In the genomic region with DNA sequence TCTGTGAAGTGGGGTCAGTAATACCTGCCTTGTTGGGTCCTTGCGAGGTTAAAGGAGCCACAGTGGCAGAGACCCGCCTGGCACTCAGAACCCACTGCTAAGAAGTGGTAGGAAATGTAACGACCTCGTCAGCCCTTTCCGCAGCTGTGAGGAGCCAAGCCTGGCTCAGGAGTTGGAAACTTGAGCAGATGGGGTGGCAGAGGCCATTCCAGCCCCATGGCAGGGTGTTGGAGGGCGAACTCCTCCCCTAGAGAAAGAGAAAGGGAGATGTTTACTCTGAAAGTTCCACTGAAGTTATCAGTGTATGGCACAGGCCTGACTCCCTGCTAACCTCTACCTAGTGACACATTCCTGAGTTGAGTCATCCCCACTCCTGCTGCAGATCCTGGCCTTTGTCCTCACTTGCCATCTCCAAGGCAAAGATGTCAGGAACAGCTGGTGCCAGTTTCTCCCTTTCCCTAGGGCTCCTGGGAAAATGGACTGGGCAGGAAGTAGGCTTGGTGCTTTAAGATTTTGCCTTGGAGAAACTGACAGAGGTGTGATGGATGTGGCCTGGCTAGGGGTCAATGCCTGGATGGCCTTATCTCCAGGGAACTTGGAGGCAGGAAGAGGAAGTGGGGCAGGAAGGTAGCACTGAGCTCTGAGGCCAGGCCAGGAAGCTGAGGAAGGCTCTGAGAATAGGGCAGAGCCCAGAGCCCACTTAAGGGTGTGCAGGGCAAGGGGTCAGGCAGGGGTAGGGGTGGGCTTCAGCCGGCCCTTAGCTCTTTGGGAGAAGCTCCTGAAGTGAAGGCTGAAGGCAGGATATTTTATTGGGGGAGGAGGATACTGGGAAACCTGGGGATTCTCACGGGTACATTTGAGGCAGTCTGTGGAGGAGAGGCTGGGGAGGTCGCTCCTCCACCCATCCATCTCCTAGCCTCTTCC, we compare ENCODE assay signal across 8 cellular contexts. TPM values are rescaled to one million over a fixed set of nuclear protein-coding genes. Genes with fewer than 3 reads are reported as not detected.
DNase-seq lines count a peak whose midpoint lies in the region; ATAC-seq and TF ChIP-seq lines count a peak whose summit lies in the region.

No MANE protein-coding gene starts in this region.

- peak overlapping the region; percentile 66 for H2AFZ ChIP-seq in smooth muscle cell (ENCODE audit: low read depth)

- peak in 3 of 5 donors; percentile 24 to 32 (median 24) for DNase-seq in CD4-positive, alpha-beta memory T cell
- DNase-seq in adrenal gland (peak; percentile 71 to 93 (median 89)), iPS DF 6.9 (ENCODE audit: low read depth, low spot score) (no peak), smooth muscle cell (lab: John Stamatoyannopoulos, UW; ENCODE audit: unreplicated experiment) (no peak), Ammon's horn (ENCODE audit: low spot score) (no peak), globus pallidus (ENCODE audit: low spot score) (no peak)

- H3K4me3 Mint-ChIP-seq in CD4-positive, alpha-beta memory T cell, result peak overlapping the region; percentile 88 to 98 (median 90)

- TF ChIP-seq CTCF in adrenal gland (IDR thresholded peaks at IDR 0.05), result no peak
- no peak for TF ChIP-seq CTCF in smooth muscle cell (IDR thresholded peaks at IDR 0.05; ENCODE audit: borderline replicate concordance, insufficient read depth, poor library complexity, severe bottlenecking)

- H3K4me3 ChIP-seq in CD4-positive, alpha-beta memory T cell (ENCODE audit: low read length in 2 of 2), result peak overlapping the region; percentile 57 to 64
- H3K4me3 ChIP-seq in adrenal gland (peak overlapping the region in 2 of 4 donors; percentile 31 to 78), iPS DF 6.9 (ENCODE audit: low read length) (peak overlapping the region; percentile 28; the same call in 1 of the 2 replicates), smooth muscle cell (peak overlapping the region; percentile 44)

- peaks cover 41% of the 10 kb centered on the region for H3K4me1 ChIP-seq in CD4-positive, alpha-beta memory T cell (ENCODE audit: insufficient read depth, low read length)
- H3K4me1 ChIP-seq in adrenal gland (replicated peaks in 1 of 2) (peaks cover 24 to 63% of the 10 kb centered on the region in 2 donors), iPS DF 6.9 (ENCODE audit: control insufficient read depth, insufficient read depth, low read length) (no peaks in the 10 kb centered on the region), smooth muscle cell (ENCODE audit: low read depth) (no peaks in the 10 kb centered on the region)

- H3K4me1 Mint-ChIP-seq in CD4-positive, alpha-beta memory T cell, result peaks cover 38 to 68% (median 52%) of the 10 kb centered on the region in 4 donors

- peak overlapping the region; percentile 85 to 94 (median 92) for H3K27ac Mint-ChIP-seq in CD4-positive, alpha-beta memory T cell

- peak overlapping the region; percentile 85 for H3K4me2 ChIP-seq in smooth muscle cell

- intact Hi-C loops in CD4-positive, alpha-beta memory T cell (cut with micrococcal nuclease), result loop anchor here (1.0 kb wide), 1 partner anchor 24 kb away; the partner anchor contains the start of gene GGCX
- intact Hi-C loops in adrenal gland (cut with DNase I), result no loop called here

- WGBS in adrenal gland, 4 donors, result 11 to 22% (median 13%) methylated on average over 5 to 9 of the region's 9 CpGs
- no CpG with 5 or more reads among the region's 9 CpGs for WGBS in iPS DF 6.9 (ENCODE audit: insufficient coverage, insufficient read length)
- 66% methylated on average over 9 of the region's 9 CpGs for WGBS in smooth muscle cell (ENCODE audit: low lambda C conversion rate)

- H3K27me3 Mint-ChIP-seq in CD4-positive, alpha-beta memory T cell, result no peaks in the 10 kb centered on the region

- H3F3A ChIP-seq in smooth muscle cell (ENCODE audit: low read depth), result no peaks in the 10 kb centered on the region

- H3K27me3 ChIP-seq in CD4-positive, alpha-beta memory T cell (ENCODE audit: insufficient read depth, low read length), result no peaks in the 10 kb centered on the region
- H3K27me3 ChIP-seq in adrenal gland (no peaks in the 10 kb centered on the region), iPS DF 6.9 (ENCODE audit: control insufficient read depth, insufficient read depth, low read length) (peaks cover 9% of the 10 kb centered on the region; the same call in 1 of the 2 replicates), smooth muscle cell (ENCODE audit: low read depth) (no peaks in the 10 kb centered on the region)

- peaks cover 18 to 23% of the 10 kb centered on the region in 2 donors for H3K36me3 Mint-ChIP-seq in CD4-positive, alpha-beta memory T cell

- no peaks in the 10 kb centered on the region for H4K20me1 ChIP-seq in smooth muscle cell (ENCODE audit: low read depth)

- no peak overlapping the region for H3K9ac ChIP-seq in smooth muscle cell (ENCODE audit: low read depth)

- peak; percentile 39 for ATAC-seq in GM19463 (IDR thresholded peaks at IDR 0.05; ENCODE audit: unreplicated experiment)

- no peaks in the 10 kb centered on the region for H3K9me3 Mint-ChIP-seq in CD4-positive, alpha-beta memory T cell

- peak overlapping the region; percentile 80 for H3K27ac ChIP-seq in CD4-positive, alpha-beta memory T cell (ENCODE audit: low read depth, low read length)
- H3K27ac ChIP-seq in KOPT-K1 (ENCODE audit: low read depth, low read length, poor library complexity, severe bottlenecking) (peak overlapping the region; percentile 78), adrenal gland (peak overlapping the region; percentile 78 to 95 (median 92)), iPS DF 6.9 (ENCODE audit: low read length) (no peak overlapping the region), smooth muscle cell (ENCODE audit: low read depth) (peak overlapping the region; percentile 37)

- CTCF ChIA-PET in CD4-positive, alpha-beta memory T cell (lab: Charles Lee; ENCODE audit: partially characterized antibody), result interaction anchor here (1.0 to 1.3 kb wide), 2 partner anchors 33 to 165 kb away, joined by 3 to 4 read pairs; no protein-coding TSS in a partner anchor

- no peaks in the 10 kb centered on the region for H3K9me3 ChIP-seq in CD4-positive, alpha-beta memory T cell (ENCODE audit: control insufficient read depth in 1 of 2, low read length in 2 of 2)
- H3K9me3 ChIP-seq in KOPT-K1 (ENCODE audit: insufficient read depth, low read length, poor library complexity, severe bottlenecking) (no peaks in the 10 kb centered on the region), adrenal gland (replicated peaks in 1 of 3) (no peaks in the 10 kb centered on the region), iPS DF 6.9 (ENCODE audit: control insufficient read depth, insufficient read depth, low read length) (no peaks in the 10 kb centered on the region), smooth muscle cell (replicated peaks; ENCODE audit: low read depth) (no peaks in the 10 kb centered on the region)

- TF ChIP-seq POLR2A in adrenal gland (IDR thresholded peaks at IDR 0.05), result peak in 1 of 2 donors; percentile 82

- no peaks in the 10 kb centered on the region for H3K79me2 ChIP-seq in smooth muscle cell (ENCODE audit: low read depth)

- H3K36me3 ChIP-seq in CD4-positive, alpha-beta memory T cell (ENCODE audit: insufficient read depth, low read length), result peaks cover 15% of the 10 kb centered on the region
- H3K36me3 ChIP-seq in KOPT-K1 (ENCODE audit: insufficient read depth, low read length) (no peaks in the 10 kb centered on the region), adrenal gland (replicated peaks in 1 of 2) (no peaks in the 10 kb centered on the region), iPS DF 6.9 (ENCODE audit: control insufficient read depth, insufficient read depth, low read length) (no peaks in the 10 kb centered on the region; the same call in 1 of the 2 replicates), smooth muscle cell (ENCODE audit: low read depth) (no peaks in the 10 kb centered on the region)

- POLR2A ChIA-PET in CD4-positive, alpha-beta memory T cell (lab: Charles Lee; ENCODE audit: partially characterized antibody), result interaction anchor here (2.6 to 5.8 kb wide), 6 partner anchors 11 to 45 kb away, joined by 7 to 71 read pairs (median 21); partner anchors contain the start of genes C2orf68, GGCX, MAT2A and RNF181

RNA-seq across cellular contexts. Expression of gene VAMP5, which starts 0.9 kb away (rescaled TPM):
- 10 to 100 TPM; 25.5 to 25.6 TPM for total RNA-seq in CD4-positive, alpha-beta memory T cell
- polyA plus RNA-seq in CD4-positive, alpha-beta memory T cell, result 100 to 1,000 TPM; 109 to 136 TPM
- total RNA-seq in adrenal gland (100 to 1,000 TPM in 2 of 8 donors, 10 to 100 TPM in 6; 34.1 to 122 (median 78.3) TPM), smooth muscle cell (5.0 and 6.6 TPM in 2 replicates)
- polyA plus RNA-seq in adrenal gland (100 to 1,000 TPM in 2 of 3 donors, 10 to 100 TPM in 1; 37.7 to 130 (median 118) TPM), smooth muscle cell (35.0 and 35.9 TPM in 2 replicates)

RNA-seq across cellular contexts. Expression of gene VAMP8, which starts 7.7 kb away (rescaled TPM):
- total RNA-seq in CD4-positive, alpha-beta memory T cell, result 100 to 1,000 TPM in 1 of 2 experiments, 10 to 100 TPM in 1; 98.5 to 107 TPM
- polyA plus RNA-seq in CD4-positive, alpha-beta memory T cell, result 100 to 1,000 TPM; 401 to 612 TPM
- total RNA-seq in adrenal gland (10 to 100 TPM in 7 of 8 donors, 1 to 10 TPM in 1; 8.3 to 68.9 (median 46.1) TPM), smooth muscle cell (9.4 and 15.1 TPM in 2 replicates)
- polyA plus RNA-seq in adrenal gland (100 to 1,000 TPM in 1 of 3 donors, 10 to 100 TPM in 2; 47.2 to 108 (median 51.5) TPM), smooth muscle cell (17.5 and 72.9 TPM in 2 replicates)

RNA-seq across cellular contexts. Expression of gene RNF181, which starts 10.4 kb away (rescaled TPM):
- 10 to 100 TPM; 73.6 to 77.1 TPM for total RNA-seq in CD4-positive, alpha-beta memory T cell
- polyA plus RNA-seq in CD4-positive, alpha-beta memory T cell, result 100 to 1,000 TPM; 176 to 215 TPM
- total RNA-seq in adrenal gland, result 100 to 1,000 TPM in 7 of 8 donors, 10 to 100 TPM in 1; 93.8 to 199 (median 172) TPM
- polyA plus RNA-seq in adrenal gland, result 100 to 1,000 TPM; 130 to 295 (median 214) TPM
- total RNA-seq in smooth muscle cell, result 167 and 195 TPM in 2 replicates
- polyA plus RNA-seq in smooth muscle cell, result 316 and 328 TPM in 2 replicates

RNA-seq across cellular contexts. Expression of gene TMEM150A, which starts 17.4 kb away (rescaled TPM):
- 10 to 100 TPM; 13.3 to 14.3 TPM for total RNA-seq in CD4-positive, alpha-beta memory T cell
- 10 to 100 TPM; 15.3 to 17.9 TPM for polyA plus RNA-seq in CD4-positive, alpha-beta memory T cell
- total RNA-seq in adrenal gland, result 10 to 100 TPM; 16.0 to 31.2 (median 22.6) TPM
- polyA plus RNA-seq in adrenal gland, result 10 to 100 TPM; 11.6 to 79.1 (median 61.4) TPM
- 7.7 and 9.1 TPM in 2 replicates for total RNA-seq in smooth muscle cell
- polyA plus RNA-seq in smooth muscle cell, result 20.0 and 24.1 TPM in 2 replicates

RNA-seq across cellular contexts. Expression of gene GGCX, which starts 23.8 kb away (rescaled TPM):
- total RNA-seq in CD4-positive, alpha-beta memory T cell, result 10 to 100 TPM; 28.5 to 38.1 TPM
- 10 to 100 TPM in 1 of 2 donors, 1 to 10 TPM in 1; 8.4 to 11.0 TPM for polyA plus RNA-seq in CD4-positive, alpha-beta memory T cell
- total RNA-seq in adrenal gland, result 10 to 100 TPM; 24.8 to 85.2 (median 51.1) TPM
- 10 to 100 TPM; 14.9 to 28.4 (median 19.2) TPM for polyA plus RNA-seq in adrenal gland
- total RNA-seq in smooth muscle cell, result 44.0 and 83.2 TPM in 2 replicates
- polyA plus RNA-seq in smooth muscle cell, result 33.2 and 44.5 TPM in 2 replicates

Comparison
In these comparisons a context has a peak if more than half of its experiments do, and no peak if none do; other contexts are left out.
1. DNase-seq: peak in CD4-positive, alpha-beta memory T cell (3 of 5) and adrenal gland (7 of 7); none in iPS DF 6.9 (single experiment), smooth muscle cell (single experiment), Ammon's horn (single experiment) and globus pallidus (single experiment).